7 cellular contexts compared by ENCODE assay signal in genomic region chr18:3703732-3704176, GRCh38.
DNase-seq lines count a peak whose midpoint lies in the region; ATAC-seq and TF ChIP-seq lines count a peak whose summit lies in the region.

No MANE protein-coding gene starts in this region.

- ATAC-seq in GM19395 (IDR thresholded peaks at IDR 0.05; ENCODE audit: unreplicated experiment), result no peak

- no peak overlapping the region for H2AFZ ChIP-seq in SK-N-SH (ENCODE audit: low read depth)

- CTCF ChIA-PET in SK-N-SH (lab: Yijun Ruan, JAX), result interaction anchor here (0.6 to 3.2 kb wide), 26 partner anchors 8 to 885 kb away, joined by 3 to 18 read pairs (median 3); no protein-coding TSS in a partner anchor

- TF ChIP-seq EP300 in SK-N-SH (IDR thresholded peaks at IDR 0.05; ENCODE audit: borderline replicate concordance in 1 of 2, low read depth in 1 of 2, low read length in 1 of 2), result no peak

- WGBS in SK-N-SH (ENCODE audit: low lambda C conversion rate), result 4% methylated on average over 7 of the region's 7 CpGs

- no peaks in the 10 kb centered on the region for H3K9me2 ChIP-seq in SK-N-SH

- TF ChIP-seq CTCF in SK-N-SH (IDR thresholded peaks at IDR 0.05) (peak; percentile 80), epithelial cell of proximal tubule (conservative IDR thresholded peaks at IDR 0.05; ENCODE audit: low read depth, low read length) (peak; percentile 86)

- no peaks in the 10 kb centered on the region for H3K36me3 ChIP-seq in SK-N-SH (replicated peaks in 1 of 2; ENCODE audit: control insufficient read depth in 1 of 2, insufficient read depth in 2 of 2, low read length in 1 of 2)

- DNase-seq in EL, result peak; percentile 71
- peak; percentile 64 for DNase-seq in HT1080 (ENCODE audit: low read depth)
- peak; percentile 57 for DNase-seq in SK-N-SH
- no peak for DNase-seq in epithelial cell of proximal tubule (ENCODE audit: low read depth)
- peak; percentile 61 for DNase-seq in mucosa of gallbladder (ENCODE audit: low spot score)
- no peak for DNase-seq in NCI-H128 (lab: John Stamatoyannopoulos, UW; ENCODE audit: unreplicated experiment)

- H3K27me3 ChIP-seq in SK-N-SH (ENCODE audit: insufficient read depth), result peaks cover 8% of the 10 kb centered on the region; the same call in 1 of the 2 replicates

- H3K9me3 ChIP-seq in SK-N-SH, result no peaks in the 10 kb centered on the region

- H3K27ac ChIP-seq in SK-N-SH (ENCODE audit: low read depth in 2 of 2, low read length in 1 of 2), result no peak overlapping the region

- peak overlapping the region; percentile 37; the same call in 1 of the 2 replicates for H3K4me2 ChIP-seq in SK-N-SH

- no peaks in the 10 kb centered on the region for H3K79me2 ChIP-seq in SK-N-SH (ENCODE audit: insufficient read depth)

- H3K4me3 ChIP-seq in SK-N-SH (ENCODE audit: low read depth in 2 of 2, low read length in 1 of 2) (peak overlapping the region in 1 of 2 experiments; percentile 33; a peak in 2 of 4 replicates), epithelial cell of proximal tubule (ENCODE audit: low read depth, low read length) (no peak overlapping the region)

- H3F3A ChIP-seq in SK-N-SH (replicated peaks; ENCODE audit: insufficient read depth), result peaks cover 6% of the 10 kb centered on the region

- POLR2A ChIA-PET in SK-N-SH (lab: Yijun Ruan, JAX), result no interaction called here

- no peaks in the 10 kb centered on the region for H4K20me1 ChIP-seq in SK-N-SH (ENCODE audit: insufficient read depth)

- H3K4me1 ChIP-seq in SK-N-SH (ENCODE audit: control insufficient read depth in 1 of 2, insufficient read depth in 2 of 2, low read depth in 1 of 2, low read length in 1 of 2), result peaks cover 0 to 7% of the 10 kb centered on the region in 2 experiments; a peak in 2 of 4 replicates

- no peak overlapping the region for H3K9ac ChIP-seq in SK-N-SH

- TF ChIP-seq RAD21 in SK-N-SH (IDR thresholded peaks at IDR 0.05; ENCODE audit: low read length), result peak; percentile 63

TF ChIP-seq in SK-N-SH, 30 proteins besides CTCF, POLR2A, EP300 and RAD21:
- no peak for TF ChIP-seq RFX5 (IDR thresholded peaks at IDR 0.05; ENCODE audit: low read length)
- TF ChIP-seq ELF1 (IDR thresholded peaks at IDR 0.05), result no peak
- TF ChIP-seq FOXM1 (IDR thresholded peaks at IDR 0.05; ENCODE audit: low read depth), result no peak
- peak; percentile 31; the same call in 1 of the 2 replicates for TF ChIP-seq MXI1 (IDR thresholded peaks at IDR 0.05; ENCODE audit: low read depth, low read length)
- TF ChIP-seq POLR2AphosphoS5 (IDR thresholded peaks at IDR 0.05; ENCODE audit: low read depth, low read length), result no peak
- peak; percentile 20; the same call in 1 of the 2 replicates for TF ChIP-seq TCF12 (IDR thresholded peaks at IDR 0.05)
- TF ChIP-seq SMC3 (IDR thresholded peaks at IDR 0.05; ENCODE audit: low read depth, low read length), result peak; percentile 69
- no peak for TF ChIP-seq TAF1 (IDR thresholded peaks at IDR 0.05; ENCODE audit: borderline replicate concordance, low read depth, low read length)
TF ChIP-seq in SK-N-SH: peak in this region for 3.

Comparison
In these comparisons a context has a peak if more than half of its experiments do, and no peak if none do; other contexts are left out.
1. DNase-seq: peak in EL (single experiment), HT1080 (single experiment), SK-N-SH (single experiment) and mucosa of gallbladder (single experiment); none in epithelial cell of proximal tubule (single experiment) and NCI-H128 (single experiment).